Comparison of ENCODE assay signal across 23 cellular contexts in genomic region chr5:116482394-116482793, GRCh38.
DNase-seq lines count a peak whose midpoint lies in the region; ATAC-seq and TF ChIP-seq lines count a peak whose summit lies in the region.
"Had no signal": no experiment of that assay in that cellular context is flagged by ENCODE, and none has a peak within 500 bp of the region (broad histone marks: within the 10 kb centered on the region; RNA-seq: fewer than 3 reads in every experiment).

No MANE protein-coding gene starts in this region.

- intact Hi-C loops in cardiac septum (cut with DNase I), result no loop called here

- no peak for ATAC-seq in left lobe of liver
- ATAC-seq: activated CD8-positive, alpha-beta memory T cell treated with anti-CD3 and anti-CD28 coated beads, Interleukin-2, amount 10 ng/mL, durations not matched to agents 7 days and 5 days; heart right ventricle; T-cell had no signal

- peaks cover 5% of the 10 kb centered on the region for H3K4me1 Mint-ChIP-seq in nephron progenitor cell
- H3K4me1 Mint-ChIP-seq: B cell; central memory CD8-positive, alpha-beta T cell; T-cell had no signal

- no peak overlapping the region for H3K27ac Mint-ChIP-seq in nephron progenitor cell
- H3K27ac Mint-ChIP-seq: activated CD8-positive, alpha-beta memory T cell treated with anti-CD3 and anti-CD28 coated beads, Interleukin-2, amount 10 ng/mL, durations not matched to agents 7 days and 5 days; activated naive CD8-positive, alpha-beta T cell treated with anti-CD3 and anti-CD28 coated beads, Interleukin-2, amount 10 ng/mL, durations not matched to agents 7 days and 5 days; activated T-helper 1 cell treated with anti-CD3 and anti-CD28 coated beads, Interleukin-12 subunit alpha, Interleukin-12 subunit beta, Interleukin-2, Interleukin-4 antibody, amounts not matched to agents 30 ng/mL and 10 ng/mL and 1 ng/mL, durations not matched to agents 14 hours and 24 hours and 36 hours; B cell; T-cell had no signal

- no peak overlapping the region for H3K4me3 ChIP-seq in astrocyte of the cerebellum (ENCODE audit: low read depth, low read length)
- no peak overlapping the region for H3K4me3 ChIP-seq in fibroblast of pulmonary artery (replicated peaks; ENCODE audit: low read depth, low read length)
- H3K4me3 ChIP-seq: heart right ventricle, spleen, stomach, upper lobe of left lung had no signal

- DNase-seq in HT1080 (ENCODE audit: low read depth) (peak; percentile 40), astrocyte of the cerebellum (ENCODE audit: low read depth) (peak; percentile 50), fibroblast of pulmonary artery (ENCODE audit: low read depth) (peak; percentile 45), cardiac septum (ENCODE audit: low spot score) (no peak), left lobe of liver (ENCODE audit: low spot score) (no peak), nephron progenitor cell (no peak)
- no peak for DNase-seq in activated naive CD4-positive, alpha-beta T cell treated with anti-CD3 and anti-CD28 coated beads, Interleukin-2, amount 50 U/mL, for 16 hours
- DNase-seq: activated CD4-positive, alpha-beta T cell treated with anti-CD3 and anti-CD28 coated beads for 4 hours; activated CD8-positive, alpha-beta memory T cell treated with anti-CD3 and anti-CD28 coated beads, Interleukin-2, amount 10 ng/mL, durations not matched to agents 7 days and 5 days; activated naive CD8-positive, alpha-beta T cell treated with anti-CD3 and anti-CD28 coated beads, Interleukin-2, amount 10 ng/mL, durations not matched to agents 7 days and 5 days; heart right ventricle; NCI-H1694; NCI-H2171 treated with DMSO at 0.1 percent for 48 hours; NCI-H748 treated with DMSO at 0.1 percent for 48 hours; SHP77; spleen; stimulated activated CD4-positive, alpha-beta T cell treated with anti-CD3 and anti-CD28 coated beads, Interleukin-4, amount 100 ng/mL, for 24 hours; stomach; T-cell; upper lobe of left lung had no signal

- no peaks in the 10 kb centered on the region for H3K27me3 Mint-ChIP-seq in nephron progenitor cell (ENCODE audit: low read depth, poor library complexity)
- H3K27me3 Mint-ChIP-seq: activated CD8-positive, alpha-beta memory T cell treated with anti-CD3 and anti-CD28 coated beads, Interleukin-2, amount 10 ng/mL, durations not matched to agents 7 days and 5 days; activated naive CD8-positive, alpha-beta T cell treated with anti-CD3 and anti-CD28 coated beads, Interleukin-2, amount 10 ng/mL, durations not matched to agents 7 days and 5 days; B cell; central memory CD8-positive, alpha-beta T cell; T-cell had no signal

- H3K36me3 Mint-ChIP-seq in nephron progenitor cell (ENCODE audit: low read depth), result peaks cover 94% of the 10 kb centered on the region

- no peak overlapping the region for H3K4me3 Mint-ChIP-seq in nephron progenitor cell
- H3K4me3 Mint-ChIP-seq: activated CD8-positive, alpha-beta memory T cell treated with anti-CD3 and anti-CD28 coated beads, Interleukin-2, amount 10 ng/mL, durations not matched to agents 7 days and 5 days; activated naive CD8-positive, alpha-beta T cell treated with anti-CD3 and anti-CD28 coated beads, Interleukin-2, amount 10 ng/mL, durations not matched to agents 7 days and 5 days; activated T-helper 1 cell treated with anti-CD3 and anti-CD28 coated beads, Interleukin-12 subunit alpha, Interleukin-12 subunit beta, Interleukin-2, Interleukin-4 antibody, amounts not matched to agents 30 ng/mL and 10 ng/mL and 1 ng/mL, durations not matched to agents 14 hours and 24 hours and 36 hours; B cell; central memory CD8-positive, alpha-beta T cell; T-cell had no signal

- in situ Hi-C loops in astrocyte of the cerebellum (cut with HindIII; ENCODE audit: low sequenced_read_pairs), result no loop called here

- TF ChIP-seq CTCF in astrocyte of the cerebellum (IDR thresholded peaks at IDR 0.05; ENCODE audit: low read depth, low read length, missing control alignments), result no peak
- TF ChIP-seq CTCF in fibroblast of pulmonary artery (IDR thresholded peaks at IDR 0.05; ENCODE audit: low read length, missing control alignments), result no peak
- no peak for TF ChIP-seq CTCF in nephron progenitor cell (IDR thresholded peaks at IDR 0.05)

- peaks cover 13% of the 10 kb centered on the region for H3K9me3 Mint-ChIP-seq in nephron progenitor cell
- H3K9me3 Mint-ChIP-seq: central memory CD8-positive, alpha-beta T cell had no signal

Comparison
In these comparisons a context has a peak if more than half of its experiments do, and no peak if none do; other contexts are left out.
1. DNase-seq: peak in HT1080 (single experiment), astrocyte of the cerebellum (single experiment) and fibroblast of pulmonary artery (single experiment); none in cardiac septum (single experiment), activated naive CD4-positive, alpha-beta T cell treated with anti-CD3 and anti-CD28 coated beads, Interleukin-2, amount 50 U/mL, for 16 hours (single experiment), left lobe of liver (single experiment) and nephron progenitor cell (single experiment).